Comparison of ENCODE assay signal across 13 cellular contexts in genomic region chr9:129058965-129059795, GRCh38. TPM values are rescaled to one million over a fixed set of nuclear protein-coding genes. Genes with fewer than 3 reads are reported as not detected.
DNase-seq lines count a peak whose midpoint lies in the region; ATAC-seq and TF ChIP-seq lines count a peak whose summit lies in the region.
"Had no signal": no experiment of that assay in that cellular context is flagged by ENCODE, and none has a peak within 500 bp of the region (broad histone marks: within the 10 kb centered on the region; RNA-seq: fewer than 3 reads in every experiment).

No MANE protein-coding gene starts in this region.

- peak; percentile 17 for DNase-seq in HFFc6
- peak; percentile 52 for DNase-seq in amniotic epithelial cell (ENCODE audit: low read depth)
- no peak for DNase-seq in activated naive CD4-positive, alpha-beta T cell treated with Interleukin-2 at 50 U/mL for 16 hours
- DNase-seq: activated CD4-positive, alpha-beta T cell treated with anti-CD3 and anti-CD28 coated beads, Interleukin-2, amount 50 U/mL, for 48 hours; CD8-positive, alpha-beta T cell; cerebellar nuclear complex; naive B cell; NCI-H2171 treated with DMSO at 0.1 percent for 48 hours; retina had no signal

- H3K9me3 Mint-ChIP-seq in HFFc6: no peaks in the 10 kb centered on the region
- H3K9me3 Mint-ChIP-seq: CD8-positive, alpha-beta T cell; immature natural killer cell; naive B cell had no signal

- H3K9me3 ChIP-seq in mucosa of stomach (ENCODE audit: control insufficient read depth, low read length): no peaks in the 10 kb centered on the region

- peak overlapping the region; percentile 29; the same call in 1 of the 2 replicates for H3K27ac Mint-ChIP-seq in HFFc6
- H3K27ac Mint-ChIP-seq: CD8-positive, alpha-beta T cell; naive B cell had no signal

- peaks cover 1% of the 10 kb centered on the region; the same call in 1 of the 2 replicates for H3K27me3 Mint-ChIP-seq in HFFc6 (ENCODE audit: insufficient read depth)
- H3K27me3 Mint-ChIP-seq: naive B cell had no signal

- TF ChIP-seq POLR2A in GM18505 (IDR thresholded peaks at IDR 0.05; ENCODE audit: borderline replicate concordance, extremely low read depth, insufficient read depth, insufficient read length): no peak

- no peak overlapping the region for H3K4me3 ChIP-seq in mucosa of stomach (ENCODE audit: low read length)

- ATAC-seq in GM18505 (IDR thresholded peaks at IDR 0.05; ENCODE audit: unreplicated experiment) (no peak), HG02840 (IDR thresholded peaks at IDR 0.05; ENCODE audit: low FRiP score, unreplicated experiment) (no peak)
- ATAC-seq: CD8-positive, alpha-beta T cell had no signal

- H3K27me3 ChIP-seq in mucosa of stomach (ENCODE audit: control insufficient read depth, insufficient read depth, low read length): no peaks in the 10 kb centered on the region

- H3K4me3 Mint-ChIP-seq in HFFc6: no peak overlapping the region
- H3K4me3 Mint-ChIP-seq: CD8-positive, alpha-beta T cell; immature natural killer cell; naive B cell had no signal

- TF ChIP-seq CTCF in HFFc6 (IDR thresholded peaks at IDR 0.05): no peak

- peaks cover 12% of the 10 kb centered on the region for H3K36me3 Mint-ChIP-seq in HFFc6 (ENCODE audit: low read depth)

- H3K36me3 ChIP-seq in mucosa of stomach (ENCODE audit: control insufficient read depth, insufficient read depth, low read length): peaks cover 6% of the 10 kb centered on the region

- peaks cover 14% of the 10 kb centered on the region for H3K4me1 ChIP-seq in mucosa of stomach (ENCODE audit: control insufficient read depth, insufficient read depth, low read length)

- H3K4me1 Mint-ChIP-seq in HFFc6 (ENCODE audit: low read depth): peaks cover 18% of the 10 kb centered on the region

- peak overlapping the region; percentile 28 for H3K9ac ChIP-seq in mucosa of stomach (ENCODE audit: low read length)

RNA-seq across cellular contexts. Expression of gene DOLPP1, which starts 21.7 kb away (rescaled TPM):
- total RNA-seq in HFFc6 (2021; fragmentation: NEBNext Ultra II Directional; extraction: Animal tissue kit (Norgen Biotek cat#: 25700)): 10 to 100 TPM; 13.9 to 20.8 (median 15.6) TPM

RNA-seq across cellular contexts. Expression of gene MIGA2, which starts 22.8 kb away (rescaled TPM):
- total RNA-seq in HFFc6 (2021; fragmentation: NEBNext Ultra II Directional; extraction: Animal tissue kit (Norgen Biotek cat#: 25700)): 10 to 100 TPM; 20.2 to 30.2 (median 22.2) TPM

RNA-seq across cellular contexts. Expression of gene SH3GLB2, which starts 31.0 kb away (rescaled TPM):
- total RNA-seq in HFFc6 (2021; fragmentation: NEBNext Ultra II Directional; extraction: Animal tissue kit (Norgen Biotek cat#: 25700)): 10 to 100 TPM; 38.1 to 56.1 (median 42.7) TPM

RNA-seq across cellular contexts. Expression of gene CRAT, which starts 51.4 kb away (rescaled TPM):
- 10 to 100 TPM; 35.5 to 50.2 (median 42.6) TPM for total RNA-seq in HFFc6 (2021; fragmentation: NEBNext Ultra II Directional; extraction: Animal tissue kit (Norgen Biotek cat#: 25700))

RNA-seq across cellular contexts. Expression of gene PTPA, which starts 52.0 kb away (rescaled TPM):
- 100 to 1,000 TPM; 153 to 170 (median 162) TPM for total RNA-seq in HFFc6 (2021; fragmentation: NEBNext Ultra II Directional; extraction: Animal tissue kit (Norgen Biotek cat#: 25700))
